ENCODE assay signal across 1 cellular context in genomic region chr14:68568907-68569545, GRCh38.
TF ChIP-seq lines count a peak whose summit lies in the region.

No MANE protein-coding gene starts in this region.

TF ChIP-seq in A549, 52 proteins besides CTCF, POLR2A, EP300 and RAD21 (continued from another document):
- TF ChIP-seq, protein P1, sequence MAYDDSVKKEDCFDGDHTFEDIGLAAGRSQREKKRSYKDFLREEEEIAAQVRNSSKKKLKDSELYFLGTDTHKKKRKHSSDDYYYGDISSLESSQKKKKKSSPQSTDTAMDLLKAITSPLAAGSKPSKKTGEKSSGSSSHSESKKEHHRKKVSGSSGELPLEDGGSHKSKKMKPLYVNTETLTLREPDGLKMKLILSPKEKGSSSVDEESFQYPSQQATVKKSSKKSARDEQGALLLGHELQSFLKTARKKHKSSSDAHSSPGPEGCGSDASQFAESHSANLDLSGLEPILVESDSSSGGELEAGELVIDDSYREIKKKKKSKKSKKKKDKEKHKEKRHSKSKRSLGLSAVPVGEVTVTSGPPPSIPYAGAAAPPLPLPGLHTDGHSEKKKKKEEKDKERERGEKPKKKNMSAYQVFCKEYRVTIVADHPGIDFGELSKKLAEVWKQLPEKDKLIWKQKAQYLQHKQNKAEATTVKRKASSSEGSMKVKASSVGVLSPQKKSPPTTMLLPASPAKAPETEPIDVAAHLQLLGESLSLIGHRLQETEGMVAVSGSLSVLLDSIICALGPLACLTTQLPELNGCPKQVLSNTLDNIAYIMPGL (CRISPR knock-in tag; IDR thresholded peaks at IDR 0.05; ENCODE audit: borderline replicate concordance), result no peak
